ENCODE assay signal across 1 cellular context in the genomic region with DNA sequence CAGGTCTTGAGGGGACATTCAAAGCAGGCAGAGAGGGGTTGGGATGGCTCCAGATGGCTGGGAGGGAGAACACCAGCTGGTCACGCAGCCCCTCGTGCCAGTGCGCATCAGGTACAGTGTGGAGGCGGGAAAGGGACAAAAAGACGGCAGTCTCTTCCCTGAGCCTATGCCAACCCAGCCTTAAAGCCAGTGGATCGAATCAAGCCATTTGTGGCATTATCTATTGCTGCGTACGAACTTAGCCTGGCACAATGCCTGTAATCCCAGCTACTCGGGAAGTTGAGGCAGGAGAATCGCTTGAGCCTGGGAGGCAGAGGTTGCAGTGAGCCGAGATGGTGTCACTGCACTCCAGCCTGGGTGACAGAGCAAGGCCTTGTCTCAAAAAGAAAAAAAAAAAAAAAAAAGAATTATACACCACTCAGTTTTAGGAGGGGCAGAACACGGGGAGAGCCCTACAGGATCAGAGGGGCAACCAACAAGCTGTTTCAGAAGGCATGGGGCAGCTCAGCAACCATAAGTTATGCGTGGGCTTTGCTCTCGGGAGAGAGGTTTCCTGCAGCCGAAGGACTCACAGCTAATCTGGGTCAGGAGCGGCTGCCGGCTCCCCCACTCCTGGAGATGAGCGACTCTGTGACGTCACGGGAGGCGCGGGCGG.
TF ChIP-seq lines count a peak whose summit lies in the region.

No MANE protein-coding gene starts in this region.

TF ChIP-seq in GM12878, 131 proteins besides CTCF, POLR2A, EP300 and RAD21 (continued from another document and continues in another):
- TF ChIP-seq ZNF592 (IDR thresholded peaks at IDR 0.05): no peak
- TF ChIP-seq NBN (IDR thresholded peaks at IDR 0.05): peak; percentile 100
- TF ChIP-seq RUNX3 (IDR thresholded peaks at IDR 0.05; ENCODE audit: low read length): no peak
- TF ChIP-seq ZNF622 (IDR thresholded peaks at IDR 0.05): no peak
- peak; percentile 8 to 56; a peak in 2 of 4 replicates for TF ChIP-seq BHLHE40 (IDR thresholded peaks at IDR 0.05; ENCODE audit: borderline replicate concordance in 1 of 2, low read depth in 2 of 2, low read length in 1 of 2)
- no peak for TF ChIP-seq YY1 (IDR thresholded peaks at IDR 0.05; ENCODE audit: low read depth, low read length)
- no peak for TF ChIP-seq CHD1 (IDR thresholded peaks at IDR 0.05; ENCODE audit: low read depth, low read length)
- TF ChIP-seq, protein P1, sequence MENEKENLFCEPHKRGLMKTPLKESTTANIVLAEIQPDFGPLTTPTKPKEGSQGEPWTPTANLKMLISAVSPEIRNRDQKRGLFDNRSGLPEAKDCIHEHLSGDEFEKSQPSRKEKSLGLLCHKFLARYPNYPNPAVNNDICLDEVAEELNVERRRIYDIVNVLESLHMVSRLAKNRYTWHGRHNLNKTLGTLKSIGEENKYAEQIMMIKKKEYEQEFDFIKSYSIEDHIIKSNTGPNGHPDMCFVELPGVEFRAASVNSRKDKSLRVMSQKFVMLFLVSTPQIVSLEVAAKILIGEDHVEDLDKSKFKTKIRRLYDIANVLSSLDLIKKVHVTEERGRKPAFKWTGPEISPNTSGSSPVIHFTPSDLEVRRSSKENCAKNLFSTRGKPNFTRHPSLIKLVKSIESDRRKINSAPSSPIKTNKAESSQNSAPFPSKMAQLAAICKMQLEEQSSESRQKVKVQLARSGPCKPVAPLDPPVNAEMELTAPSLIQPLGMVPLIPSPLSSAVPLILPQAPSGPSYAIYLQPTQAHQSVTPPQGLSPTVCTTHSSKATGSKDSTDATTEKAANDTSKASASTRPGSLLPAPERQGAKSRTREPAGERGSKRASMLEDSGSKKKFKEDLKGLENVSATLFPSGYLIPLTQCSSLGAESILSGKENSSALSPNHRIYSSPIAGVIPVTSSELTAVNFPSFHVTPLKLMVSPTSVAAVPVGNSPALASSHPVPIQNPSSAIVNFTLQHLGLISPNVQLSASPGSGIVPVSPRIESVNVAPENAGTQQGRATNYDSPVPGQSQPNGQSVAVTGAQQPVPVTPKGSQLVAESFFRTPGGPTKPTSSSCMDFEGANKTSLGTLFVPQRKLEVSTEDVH (IDR thresholded peaks at IDR 0.05; ENCODE audit: low read depth, partially characterized antibody): no peak
- TF ChIP-seq CBFB (IDR thresholded peaks at IDR 0.05; ENCODE audit: low read depth): no peak
- TF ChIP-seq STAT1 (conservative IDR thresholded peaks at IDR 0.05): no peak
- TF ChIP-seq MTA2 (IDR thresholded peaks at IDR 0.05; ENCODE audit: low read depth): no peak
- no peak for TF ChIP-seq CHD4 (IDR thresholded peaks at IDR 0.05)
- no peak for TF ChIP-seq TCF12 (IDR thresholded peaks at IDR 0.05; ENCODE audit: low read depth, low read length)
- TF ChIP-seq NR2F1 (conservative IDR thresholded peaks at IDR 0.05): no peak
- no peak for TF ChIP-seq TCF7 (IDR thresholded peaks at IDR 0.05; ENCODE audit: borderline replicate concordance)
- TF ChIP-seq, protein P2, sequence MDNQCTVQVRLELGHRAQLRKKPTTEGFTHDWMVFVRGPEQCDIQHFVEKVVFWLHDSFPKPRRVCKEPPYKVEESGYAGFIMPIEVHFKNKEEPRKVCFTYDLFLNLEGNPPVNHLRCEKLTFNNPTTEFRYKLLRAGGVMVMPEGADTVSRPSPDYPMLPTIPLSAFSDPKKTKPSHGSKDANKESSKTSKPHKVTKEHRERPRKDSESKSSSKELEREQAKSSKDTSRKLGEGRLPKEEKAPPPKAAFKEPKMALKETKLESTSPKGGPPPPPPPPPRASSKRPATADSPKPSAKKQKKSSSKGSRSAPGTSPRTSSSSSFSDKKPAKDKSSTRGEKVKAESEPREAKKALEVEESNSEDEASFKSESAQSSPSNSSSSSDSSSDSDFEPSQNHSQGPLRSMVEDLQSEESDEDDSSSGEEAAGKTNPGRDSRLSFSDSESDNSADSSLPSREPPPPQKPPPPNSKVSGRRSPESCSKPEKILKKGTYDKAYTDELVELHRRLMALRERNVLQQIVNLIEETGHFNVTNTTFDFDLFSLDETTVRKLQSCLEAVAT (IDR thresholded peaks at IDR 0.05): no peak
- TF ChIP-seq IKZF2 (IDR thresholded peaks at IDR 0.05): no peak
- no peak for TF ChIP-seq SP1 (IDR thresholded peaks at IDR 0.05; ENCODE audit: low read depth, low read length)
- no peak for TF ChIP-seq YBX1 (IDR thresholded peaks at IDR 0.05)
- TF ChIP-seq E4F1 (IDR thresholded peaks at IDR 0.05; ENCODE audit: borderline replicate concordance, partially characterized antibody): no peak
- no peak for TF ChIP-seq KAT2A (conservative IDR thresholded peaks at IDR 0.05; ENCODE audit: control insufficient read depth, low read depth, low read length)
- no peak for TF ChIP-seq USF1 (IDR thresholded peaks at IDR 0.05; ENCODE audit: borderline replicate concordance, extremely low read length, insufficient read depth, low read depth, low read length)
- TF ChIP-seq, protein P3, sequence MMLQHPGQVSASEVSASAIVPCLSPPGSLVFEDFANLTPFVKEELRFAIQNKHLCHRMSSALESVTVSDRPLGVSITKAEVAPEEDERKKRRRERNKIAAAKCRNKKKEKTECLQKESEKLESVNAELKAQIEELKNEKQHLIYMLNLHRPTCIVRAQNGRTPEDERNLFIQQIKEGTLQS (IDR thresholded peaks at IDR 0.05; ENCODE audit: borderline replicate concordance, extremely low read depth, low read depth, low read length): no peak
- TF ChIP-seq TARDBP (IDR thresholded peaks at IDR 0.05; ENCODE audit: borderline replicate concordance): no peak
- TF ChIP-seq SIX5 (IDR thresholded peaks at IDR 0.05; ENCODE audit: low read depth, low read length, severe bottlenecking): no peak
- TF ChIP-seq ZNF217 (IDR thresholded peaks at IDR 0.05): no peak
- TF ChIP-seq ASH2L (IDR thresholded peaks at IDR 0.05; ENCODE audit: borderline replicate concordance, low read depth): no peak
- TF ChIP-seq HDAC6 (IDR thresholded peaks at IDR 0.05; ENCODE audit: unreplicated experiment): no peak
- TF ChIP-seq SMC3 (IDR thresholded peaks at IDR 0.05; ENCODE audit: borderline replicate concordance, low read length): no peak
- TF ChIP-seq, protein P4, sequence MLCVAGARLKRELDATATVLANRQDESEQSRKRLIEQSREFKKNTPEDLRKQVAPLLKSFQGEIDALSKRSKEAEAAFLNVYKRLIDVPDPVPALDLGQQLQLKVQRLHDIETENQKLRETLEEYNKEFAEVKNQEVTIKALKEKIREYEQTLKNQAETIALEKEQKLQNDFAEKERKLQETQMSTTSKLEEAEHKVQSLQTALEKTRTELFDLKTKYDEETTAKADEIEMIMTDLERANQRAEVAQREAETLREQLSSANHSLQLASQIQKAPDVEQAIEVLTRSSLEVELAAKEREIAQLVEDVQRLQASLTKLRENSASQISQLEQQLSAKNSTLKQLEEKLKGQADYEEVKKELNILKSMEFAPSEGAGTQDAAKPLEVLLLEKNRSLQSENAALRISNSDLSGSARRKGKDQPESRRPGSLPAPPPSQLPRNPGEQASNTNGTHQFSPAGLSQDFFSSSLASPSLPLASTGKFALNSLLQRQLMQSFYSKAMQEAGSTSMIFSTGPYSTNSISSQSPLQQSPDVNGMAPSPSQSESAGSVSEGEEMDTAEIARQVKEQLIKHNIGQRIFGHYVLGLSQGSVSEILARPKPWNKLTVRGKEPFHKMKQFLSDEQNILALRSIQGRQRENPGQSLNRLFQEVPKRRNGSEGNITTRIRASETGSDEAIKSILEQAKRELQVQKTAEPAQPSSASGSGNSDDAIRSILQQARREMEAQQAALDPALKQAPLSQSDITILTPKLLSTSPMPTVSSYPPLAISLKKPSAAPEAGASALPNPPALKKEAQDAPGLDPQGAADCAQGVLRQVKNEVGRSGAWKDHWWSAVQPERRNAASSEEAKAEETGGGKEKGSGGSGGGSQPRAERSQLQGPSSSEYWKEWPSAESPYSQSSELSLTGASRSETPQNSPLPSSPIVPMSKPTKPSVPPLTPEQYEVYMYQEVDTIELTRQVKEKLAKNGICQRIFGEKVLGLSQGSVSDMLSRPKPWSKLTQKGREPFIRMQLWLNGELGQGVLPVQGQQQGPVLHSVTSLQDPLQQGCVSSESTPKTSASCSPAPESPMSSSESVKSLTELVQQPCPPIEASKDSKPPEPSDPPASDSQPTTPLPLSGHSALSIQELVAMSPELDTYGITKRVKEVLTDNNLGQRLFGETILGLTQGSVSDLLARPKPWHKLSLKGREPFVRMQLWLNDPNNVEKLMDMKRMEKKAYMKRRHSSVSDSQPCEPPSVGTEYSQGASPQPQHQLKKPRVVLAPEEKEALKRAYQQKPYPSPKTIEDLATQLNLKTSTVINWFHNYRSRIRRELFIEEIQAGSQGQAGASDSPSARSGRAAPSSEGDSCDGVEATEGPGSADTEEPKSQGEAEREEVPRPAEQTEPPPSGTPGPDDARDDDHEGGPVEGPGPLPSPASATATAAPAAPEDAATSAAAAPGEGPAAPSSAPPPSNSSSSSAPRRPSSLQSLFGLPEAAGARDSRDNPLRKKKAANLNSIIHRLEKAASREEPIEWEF (IDR thresholded peaks at IDR 0.05; ENCODE audit: insufficient replicate concordance, low read depth, low read length): no peak
- peak; percentile 65 for TF ChIP-seq KLF5 (IDR thresholded peaks at IDR 0.05; ENCODE audit: partially characterized antibody)
- TF ChIP-seq FOXM1 (IDR thresholded peaks at IDR 0.05; ENCODE audit: low read depth, low read length): no peak
- no peak for TF ChIP-seq MXI1 (IDR thresholded peaks at IDR 0.05; ENCODE audit: low read depth, low read length)
- TF ChIP-seq SPI1 (IDR thresholded peaks at IDR 0.05; ENCODE audit: borderline replicate concordance, insufficient read depth, low read depth, low read length): no peak
- TF ChIP-seq IKZF1 (conservative IDR thresholded peaks at IDR 0.05): no peak
- no peak for TF ChIP-seq NR2C2 (IDR thresholded peaks at IDR 0.05; ENCODE audit: borderline replicate concordance, control insufficient read depth, insufficient read length, low read depth)
- no peak for TF ChIP-seq NR2C1 (IDR thresholded peaks at IDR 0.05)
- TF ChIP-seq ZBTB4 (CRISPR knock-in tag; IDR thresholded peaks at IDR 0.05): no peak
- no peak for TF ChIP-seq SMAD5 (IDR thresholded peaks at IDR 0.05; ENCODE audit: low read depth)
